In genomic region chr6:147534116-147534865, GRCh38 we compare ENCODE assay signal across 22 cellular contexts. TPM values are rescaled to one million over a fixed set of nuclear protein-coding genes. Genes with fewer than 3 reads are reported as not detected.
"Had no signal": no experiment of that assay in that cellular context is flagged by ENCODE, and none has a peak within 500 bp of the region (broad histone marks: within the 10 kb centered on the region; RNA-seq: fewer than 3 reads in every experiment).

No MANE protein-coding gene starts in this region.

- FAIRE-seq: frontal cortex had no signal

- H3K36me3 ChIP-seq: brain microvascular endothelial cell, neural progenitor cell, spleen had no signal

- H3K4me2 ChIP-seq: neural progenitor cell had no signal

- H3K9ac ChIP-seq: neural progenitor cell had no signal

- H3K4me1 ChIP-seq: neural progenitor cell had no signal

- H3K27me3 ChIP-seq: brain microvascular endothelial cell, neural progenitor cell had no signal

- H3K9me3 ChIP-seq: mucosa of descending colon, spleen had no signal

- H3K4me3 ChIP-seq: mucosa of descending colon, neural progenitor cell, spleen had no signal

- H3K27ac ChIP-seq: brain microvascular endothelial cell, neural progenitor cell, spleen had no signal

- H2AFZ ChIP-seq: neural progenitor cell had no signal

- DNase-seq: activated CD4-positive, alpha-beta memory T cell treated with anti-CD3 and anti-CD28 coated beads, Interleukin-2, amount 10 ng/mL, durations not matched to agents 7 days and 5 days; activated CD4-positive, alpha-beta T cell treated with anti-CD3 and anti-CD28 coated beads for 48 hours; activated CD4-positive, CD25-positive, alpha-beta regulatory T cell; activated gamma-delta T cell; activated naive CD4-positive, alpha-beta T cell treated with anti-CD3 and anti-CD28 coated beads, Interleukin-2, amount 50 U/mL, for 16 hours; activated naive CD8-positive, alpha-beta T cell treated with anti-CD3 and anti-CD28 coated beads, Interleukin-2, amount 50 U/mL, for 24 hours; activated T-cell treated with anti-CD3 and anti-CD28 coated beads for 4 hours; aorta; brain microvascular endothelial cell; caudate nucleus; effector CD4-positive, alpha-beta T cell; glutamatergic neuron; hippocampal formation; mesenchymal stem cell; mucosa of descending colon; naive B cell; spleen; stimulated activated CD4-positive, alpha-beta T cell treated with anti-CD3 and anti-CD28 coated beads, Interleukin-4, amount 100 ng/mL, for 1 hour; stimulated activated naive CD8-positive, alpha-beta T cell treated with anti-CD3 and anti-CD28 coated beads, Interleukin-15, Interleukin-2, amounts not matched to agents 100 U/mL and 50 U/mL, for 24 hours; T1000 had no signal

RNA-seq across cellular contexts. Expression of gene SAMD5, which starts 25.8 kb away (rescaled TPM):
- total RNA-seq: activated CD4-positive, alpha-beta memory T cell treated with anti-CD3 and anti-CD28 coated beads, Interleukin-2, amount 10 ng/mL, durations not matched to agents 7 days and 5 days had no signal
